ENCODE assay signal across 1 cellular context in genomic region chr20:3902041-3902440, GRCh38.
TF ChIP-seq lines count a peak whose summit lies in the region.

No MANE protein-coding gene starts in this region.

TF ChIP-seq in IMR-90, 13 proteins besides CTCF, POLR2A, EP300 and RAD21 (continued from another document):
- TF ChIP-seq ELK1 (IDR thresholded peaks at IDR 0.05; ENCODE audit: borderline replicate concordance, low read depth, low read length) (no peak), RCOR1 (IDR thresholded peaks at IDR 0.05; ENCODE audit: insufficient replicate concordance, low read length) (no peak), FOS (IDR thresholded peaks at IDR 0.05; ENCODE audit: low read depth, low read length) (no peak), USF2 (IDR thresholded peaks at IDR 0.05; ENCODE audit: low read depth, low read length) (no peak), SMC3 (IDR thresholded peaks at IDR 0.05; ENCODE audit: low read depth, low read length) (no peak), MAFK (IDR thresholded peaks at IDR 0.05; ENCODE audit: low read depth, low read length) (no peak)
